Comparison of ENCODE assay signal across 15 cellular contexts in the genomic region with DNA sequence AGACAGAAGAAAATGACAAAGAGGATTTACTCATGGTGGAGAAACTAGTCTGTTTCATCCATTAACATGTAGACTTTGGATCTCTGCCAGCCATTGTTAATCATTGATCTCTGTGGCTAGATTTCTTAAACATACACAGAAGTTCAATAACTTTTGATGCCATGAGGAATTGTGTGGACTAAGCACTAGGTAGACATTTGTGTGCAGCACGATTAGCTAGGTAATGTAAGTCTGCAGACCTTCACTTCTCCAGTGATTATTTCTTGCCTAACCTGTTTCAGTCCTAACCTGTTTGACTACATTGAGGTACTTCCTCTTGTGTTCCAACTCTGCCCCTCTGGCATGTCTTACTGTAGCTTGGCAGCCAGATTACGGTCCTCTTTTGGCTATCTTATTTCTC.
DNase-seq lines count a peak whose midpoint lies in the region; ATAC-seq, FAIRE-seq and TF ChIP-seq lines count a peak whose summit lies in the region.
"Had no signal": no experiment of that assay in that cellular context is flagged by ENCODE, and none has a peak within 500 bp of the region (broad histone marks: within the 10 kb centered on the region; RNA-seq: fewer than 3 reads in every experiment).

No MANE protein-coding gene starts in this region.

- ATAC-seq in left lung (peak; percentile 87), GM19351 (IDR thresholded peaks at IDR 0.05; ENCODE audit: unreplicated experiment) (no peak)
- ATAC-seq: activated CD4-positive, alpha-beta T cell treated with anti-CD3 and anti-CD28 coated beads for 36 hours; activated T-cell treated with anti-CD3 and anti-CD28 coated beads, Interleukin-2, amount 50 U/mL, for 72 hours had no signal

- intact Hi-C loops in left lung (cut with DNase I), result no loop called here

- H3K36me3 ChIP-seq in left lung, result no peaks in the 10 kb centered on the region

- no peak for TF ChIP-seq POLR2A in GM12891 (IDR thresholded peaks at IDR 0.05; ENCODE audit: low read depth, low read length)

- H3K9me3 ChIP-seq in left lung, result no peaks in the 10 kb centered on the region

- H3K27me3 ChIP-seq in left lung, result no peaks in the 10 kb centered on the region

- no peak for FAIRE-seq in GM12891 (lab: Jason Lieb, UNC)

- H3K27me3 Mint-ChIP-seq in activated naive CD4-positive, alpha-beta T cell treated with anti-CD3 and anti-CD28 coated beads, Interleukin-2, amount 10 ng/mL, durations not matched to agents 7 days and 5 days, result no peaks in the 10 kb centered on the region
- H3K27me3 Mint-ChIP-seq: activated CD4-positive, alpha-beta T cell treated with anti-CD3 and anti-CD28 coated beads for 36 hours had no signal

- H3K27ac ChIP-seq in 22Rv1, result peak overlapping the region; percentile 65
- H3K27ac ChIP-seq in left lung, result no peak overlapping the region
- H3K27ac ChIP-seq: coronary artery, parathyroid adenoma had no signal

- H3K9me3 Mint-ChIP-seq in activated naive CD4-positive, alpha-beta T cell treated with anti-CD3 and anti-CD28 coated beads, Interleukin-2, amount 10 ng/mL, durations not matched to agents 7 days and 5 days, result peaks cover 5% of the 10 kb centered on the region

- no peaks in the 10 kb centered on the region for H3K4me1 Mint-ChIP-seq in activated naive CD4-positive, alpha-beta T cell treated with anti-CD3 and anti-CD28 coated beads, Interleukin-2, amount 10 ng/mL, durations not matched to agents 7 days and 5 days
- H3K4me1 Mint-ChIP-seq: activated CD4-positive, alpha-beta T cell treated with anti-CD3 and anti-CD28 coated beads for 36 hours had no signal

- no peak overlapping the region for H3K27ac Mint-ChIP-seq in activated naive CD4-positive, alpha-beta T cell treated with anti-CD3 and anti-CD28 coated beads, Interleukin-2, amount 10 ng/mL, durations not matched to agents 7 days and 5 days
- H3K27ac Mint-ChIP-seq: activated CD4-positive, alpha-beta T cell treated with anti-CD3 and anti-CD28 coated beads for 36 hours; activated T-cell treated with anti-CD3 and anti-CD28 coated beads, Interleukin-2, amount 50 U/mL, for 72 hours had no signal

- TF ChIP-seq CTCF in 22Rv1 (IDR thresholded peaks at IDR 0.05) (no peak), left lung (IDR thresholded peaks at IDR 0.05) (no peak)

- CTCF ChIA-PET in activated naive CD4-positive, alpha-beta T cell treated with anti-CD3 and anti-CD28 coated beads, Interleukin-2, amount 10 ng/mL, durations not matched to agents 7 days and 5 days (lab: Charles Lee), result no interaction called here

- no peak overlapping the region for H3K4me3 ChIP-seq in left lung
- H3K4me3 ChIP-seq: coronary artery had no signal

- peak; percentile 63 for DNase-seq in LoVo (ENCODE audit: low spot score)
- peak; percentile 60 for DNase-seq in dermis blood vessel endothelial cell
- no peak for DNase-seq in left lung
- no peak for DNase-seq in GM12891 (ENCODE audit: insufficient read length, low spot score)
- DNase-seq in activated naive CD4-positive, alpha-beta T cell treated with anti-CD3 and anti-CD28 coated beads, Interleukin-2, amount 10 ng/mL, durations not matched to agents 7 days and 5 days, result no peak
- no peak for DNase-seq in NCI-H128 (lab: John Stamatoyannopoulos, UW; ENCODE audit: unreplicated experiment)
- DNase-seq: activated CD4-positive, alpha-beta T cell treated with anti-CD3 and anti-CD28 coated beads for 36 hours; activated T-cell treated with anti-CD3 and anti-CD28 coated beads, Interleukin-2, amount 50 U/mL, for 72 hours; amniotic stem cell; COR-L47; NCI-H2171 treated with DMSO at 0.1 percent for 48 hours had no signal

- no peaks in the 10 kb centered on the region for H3K36me3 Mint-ChIP-seq in activated naive CD4-positive, alpha-beta T cell treated with anti-CD3 and anti-CD28 coated beads, Interleukin-2, amount 10 ng/mL, durations not matched to agents 7 days and 5 days

- no peaks in the 10 kb centered on the region for H3K4me1 ChIP-seq in left lung
- H3K4me1 ChIP-seq: parathyroid adenoma had no signal

- H3K4me3 Mint-ChIP-seq in activated naive CD4-positive, alpha-beta T cell treated with anti-CD3 and anti-CD28 coated beads, Interleukin-2, amount 10 ng/mL, durations not matched to agents 7 days and 5 days, result no peak overlapping the region
- H3K4me3 Mint-ChIP-seq: activated CD4-positive, alpha-beta T cell treated with anti-CD3 and anti-CD28 coated beads for 36 hours; activated T-cell treated with anti-CD3 and anti-CD28 coated beads, Interleukin-2, amount 50 U/mL, for 72 hours had no signal

TF ChIP-seq in GM12891, 5 proteins besides CTCF, POLR2A, EP300 and RAD21:
- TF ChIP-seq SPI1 (IDR thresholded peaks at IDR 0.05; ENCODE audit: low read depth, low read length) (no peak), POU2F2 (IDR thresholded peaks at IDR 0.05; ENCODE audit: low read depth, low read length) (no peak), TAF1 (IDR thresholded peaks at IDR 0.05; ENCODE audit: low read depth, low read length) (no peak), POLR2AphosphoS5 (IDR thresholded peaks at IDR 0.05; ENCODE audit: low read depth, low read length) (no peak), PAX5 (IDR thresholded peaks at IDR 0.05; ENCODE audit: insufficient read depth, low read length, severe bottlenecking) (no peak)

Comparison
In these comparisons a context has a peak if more than half of its experiments do, and no peak if none do; other contexts are left out.
1. DNase-seq: peak in LoVo (single experiment) and dermis blood vessel endothelial cell (single experiment); none in left lung (0 of 2), GM12891 (single experiment), activated naive CD4-positive, alpha-beta T cell treated with anti-CD3 and anti-CD28 coated beads, Interleukin-2, amount 10 ng/mL, durations not matched to agents 7 days and 5 days (single experiment) and NCI-H128 (single experiment).